ENCODE assay signal across 8 cellular contexts in genomic region chr6:129500958-129501381, GRCh38.
DNase-seq lines count a peak whose midpoint lies in the region; ATAC-seq, FAIRE-seq and TF ChIP-seq lines count a peak whose summit lies in the region.

No MANE protein-coding gene starts in this region.

- POLR2A ChIA-PET in H1 (lab: Charles Lee; ENCODE audit: partially characterized antibody), result no interaction called here

- H2AK5ac ChIP-seq in H1 (ENCODE audit: low read depth, low read length), result no peak overlapping the region

- TF ChIP-seq CTCF in H1 (IDR thresholded peaks at IDR 0.05; ENCODE audit: control extremely low read depth in 1 of 3, insufficient read depth in 1 of 3, low read depth in 1 of 3, low read length in 3 of 3) (peak in 2 of 3 experiments; percentile 30 to 40; a peak in 3 of 4 replicates), gastrocnemius medialis (IDR thresholded peaks at IDR 0.05 in 4 of 5, conservative IDR thresholded peaks at IDR 0.05 in 1 of 5) (peak in 3 of 5 experiments; percentile 7 to 13 (median 9))

- H4K20me1 ChIP-seq in H1 (replicated peaks in 1 of 2; ENCODE audit: control insufficient read depth in 1 of 2, insufficient read depth in 2 of 2, low read length in 2 of 2), result no peaks in the 10 kb centered on the region

- H3K9ac ChIP-seq in H1 (replicated peaks in 1 of 4; ENCODE audit: extremely low read depth in 1 of 4, low read depth in 3 of 4, low read length in 3 of 4), result no peak overlapping the region

- no peaks in the 10 kb centered on the region for H3K79me1 ChIP-seq in H1 (ENCODE audit: low read depth, low read length)

- no peak overlapping the region for H2BK15ac ChIP-seq in H1 (ENCODE audit: low read length)

- 0 out of 2 replicates have a peak overlapping the region, but pooled peaks have one; percentile 14 for H2AFZ ChIP-seq in H1 (ENCODE audit: low read length)

- H3K4me3 ChIP-seq in H1 (ENCODE audit: extremely low read depth in 1 of 4, insufficient read depth in 2 of 4, low read depth in 3 of 4, low read length in 4 of 4) (no peak overlapping the region), gastrocnemius medialis (peak overlapping the region in 1 of 4 donors; percentile 11)

- H3K4ac ChIP-seq in H1 (replicated peaks; ENCODE audit: insufficient read length, low read depth, low read length), result no peak overlapping the region

- H3K4me1 ChIP-seq in H1 (replicated peaks in 1 of 4; ENCODE audit: control insufficient read depth in 3 of 4, insufficient read depth in 4 of 4, low read length in 3 of 4) (peaks cover 4 to 17% (median 11%) of the 10 kb centered on the region in 4 experiments; a peak in 5 of 7 replicates), gastrocnemius medialis (peaks cover 41 to 54% of the 10 kb centered on the region in 2 donors)

- H2BK20ac ChIP-seq in H1 (ENCODE audit: low read length), result no peak overlapping the region

- TF ChIP-seq RAD21 in H1 (IDR thresholded peaks at IDR 0.05 in 1 of 2, conservative IDR thresholded peaks at IDR 0.05 in 1 of 2; ENCODE audit: low read depth in 2 of 2, low read length in 2 of 2), result peak; percentile 10 to 14; a peak in 2 of 4 replicates

- WGBS in H1 (ENCODE audit: extremely low coverage in 1 of 2, insufficient coverage in 1 of 2, insufficient read length in 1 of 2, insufficient replicate concordance in 2 of 2, low coverage in 1 of 2, low lambda C conversion rate in 2 of 2, missing lambda C conversion rate in 1 of 2), 2 experiments, result 87% methylated on average over 10 of the region's 10 CpGs; no CpG with 5 or more reads in 1 of the 2 experiments

- intact Hi-C loops in gastrocnemius medialis (cut with DNase I; ENCODE audit: low total_unique reads), result loop anchor here (2.0 kb wide), 1 partner anchor 14 kb away; no protein-coding TSS in a partner anchor

- H4K5ac ChIP-seq in H1 (ENCODE audit: insufficient read length, low read depth, low read length), result no peak overlapping the region

- H3K27me3 ChIP-seq in H1 (replicated peaks in 1 of 4; ENCODE audit: control insufficient read depth in 3 of 4, extremely low read depth in 1 of 4, insufficient read depth in 3 of 4, low read length in 3 of 4) (no peaks in the 10 kb centered on the region), gastrocnemius medialis (no peaks in the 10 kb centered on the region)

- H3K36me3 ChIP-seq in H1 (ENCODE audit: control insufficient read depth in 2 of 4, insufficient read depth in 4 of 4, low read length in 3 of 4) (no peaks in the 10 kb centered on the region), gastrocnemius medialis (no peaks in the 10 kb centered on the region)

- no peak overlapping the region for H3K23ac ChIP-seq in H1 (ENCODE audit: insufficient read length)

- no peak for TF ChIP-seq EP300 in H1 (IDR thresholded peaks at IDR 0.05; ENCODE audit: borderline replicate concordance in 1 of 2, low read depth in 2 of 2, low read length in 2 of 2)

- H3K27ac ChIP-seq in H1 (ENCODE audit: low read depth, low read length) (no peak overlapping the region), gastrocnemius medialis (peak overlapping the region; percentile 70 to 86 (median 74))

- peak in 1 of 2 donors; percentile 6 for ATAC-seq in gastrocnemius medialis

- no peaks in the 10 kb centered on the region for H3K79me2 ChIP-seq in H1 (ENCODE audit: control insufficient read depth in 1 of 2, insufficient read depth in 2 of 2, low read length in 2 of 2)

- no peak overlapping the region for H2BK120ac ChIP-seq in H1 (replicated peaks; ENCODE audit: low read depth, low read length)

- no peak overlapping the region for H4K91ac ChIP-seq in H1 (replicated peaks; ENCODE audit: insufficient read length, low read length)

- no peak for FAIRE-seq in H1 (lab: Jason Lieb, UNC)

- H3K56ac ChIP-seq in H1 (replicated peaks; ENCODE audit: insufficient read length, low read depth, low read length), result no peak overlapping the region

- H3K18ac ChIP-seq in H1 (ENCODE audit: extremely low read depth, low read length), result no peak overlapping the region

- no peak overlapping the region for H3K14ac ChIP-seq in H1 (ENCODE audit: insufficient read length)

- in situ Hi-C loops in gastrocnemius medialis (cut with MboI; ENCODE audit: low sequenced_read_pairs in 4 of 4), result loop anchor here in 3 of 4 donors (5.0 to 10.0 kb wide), 3 partner anchors 66 to 74 kb away; no protein-coding TSS in a partner anchor

- H2BK12ac ChIP-seq in H1 (ENCODE audit: low read depth, low read length), result no peak overlapping the region

- H4K8ac ChIP-seq in H1 (ENCODE audit: extremely low read depth, insufficient read depth, low read length), result no peak overlapping the region

- TF ChIP-seq POLR2A in H1 (IDR thresholded peaks at IDR 0.05; ENCODE audit: control extremely low read depth in 1 of 2, low read depth in 2 of 2, low read length in 2 of 2) (no peak), gastrocnemius medialis (IDR thresholded peaks at IDR 0.05) (no peak)

- no peaks in the 10 kb centered on the region for H3K9me3 ChIP-seq in H1 (ENCODE audit: insufficient read depth in 2 of 2, low read depth in 1 of 2, low read length in 1 of 2)
- H3K9me3 ChIP-seq in gastrocnemius medialis, result no peaks in the 10 kb centered on the region

- CTCF ChIA-PET in H1 (lab: Charles Lee; ENCODE audit: partially characterized antibody), result interaction anchor here (0.5 to 7.9 kb wide), 29 partner anchors 10 to 1438 kb away, joined by 3 to 180 read pairs (median 4); no protein-coding TSS in a partner anchor

- H3K23me2 ChIP-seq in H1 (ENCODE audit: low read depth, low read length), result no peaks in the 10 kb centered on the region

- no peak overlapping the region for H3K4me2 ChIP-seq in H1 (ENCODE audit: insufficient read depth in 1 of 2, low read depth in 2 of 2, low read length in 2 of 2)

- DNase-seq in DMS53 (lab: John Stamatoyannopoulos, UW) (peak; percentile 47), DMS53 treated with DMSO at 0.1 percent for 48 hours (lab: John Stamatoyannopoulos, UW; ENCODE audit: unreplicated experiment) (no peak), NCI-H69 (lab: John Stamatoyannopoulos, UW) (peak; percentile 42), H1 (ENCODE audit: low read depth in 1 of 2, low spot score in 2 of 2) (no peak), gastrocnemius medialis (no peak), inferior parietal cortex (ENCODE audit: extremely low spot score) (no peak), KG1 (lab: John Stamatoyannopoulos, UW) (no peak)
- DNase-seq in activated naive CD4-positive, alpha-beta T cell treated with Interleukin-2 at 50 U/mL for 16 hours, result no peak

- no peak overlapping the region for H2BK5ac ChIP-seq in H1 (ENCODE audit: low read depth, low read length)

TF ChIP-seq in H1, 55 proteins besides CTCF, POLR2A, EP300 and RAD21:
- no peak for TF ChIP-seq SP4 (IDR thresholded peaks at IDR 0.05; ENCODE audit: low read length)
- no peak for TF ChIP-seq JUN (IDR thresholded peaks at IDR 0.05; ENCODE audit: low read depth, low read length)
- no peak for TF ChIP-seq CEBPB (IDR thresholded peaks at IDR 0.05; ENCODE audit: low read depth, low read length)
- TF ChIP-seq TAF7 (optimal IDR thresholded peaks at IDR 0.05; ENCODE audit: borderline replicate concordance, low read depth, low read length), result no peak
- TF ChIP-seq PHF8 (conservative IDR thresholded peaks at IDR 0.05; ENCODE audit: low read depth, low read length), result no peak
- no peak for TF ChIP-seq SP1 (IDR thresholded peaks at IDR 0.05; ENCODE audit: low read depth, low read length)
- no peak for TF ChIP-seq CBX5 (IDR thresholded peaks at IDR 0.05; ENCODE audit: low read depth, low read length)
- TF ChIP-seq NRF1 (IDR thresholded peaks at IDR 0.05; ENCODE audit: low read depth, low read length), result no peak
- no peak for TF ChIP-seq ATF3 (IDR thresholded peaks at IDR 0.05; ENCODE audit: insufficient read depth, low read depth, low read length)
- TF ChIP-seq EZH2 (IDR thresholded peaks at IDR 0.05; ENCODE audit: low read depth, low read length, severe bottlenecking), result no peak
- TF ChIP-seq FOSL1 (IDR thresholded peaks at IDR 0.05; ENCODE audit: insufficient read depth, low read depth, low read length), result no peak
- TF ChIP-seq SRF (IDR thresholded peaks at IDR 0.05; ENCODE audit: low read depth, low read length), result no peak
- no peak for TF ChIP-seq BRCA1 (IDR thresholded peaks at IDR 0.05; ENCODE audit: low read depth, low read length)
- no peak for TF ChIP-seq SIX5 (IDR thresholded peaks at IDR 0.05; ENCODE audit: low read depth, low read length)
- no peak for TF ChIP-seq SAP30 (IDR thresholded peaks at IDR 0.05; ENCODE audit: insufficient read depth, insufficient replicate concordance, low read length)

Comparison
In these comparisons a context has a peak if more than half of its experiments do, and no peak if none do; other contexts are left out.
1. DNase-seq: peak in DMS53 (single experiment) and NCI-H69 (single experiment); none in DMS53 treated with DMSO at 0.1 percent for 48 hours (single experiment), H1 (0 of 2), gastrocnemius medialis (0 of 2), inferior parietal cortex (single experiment), activated naive CD4-positive, alpha-beta T cell treated with Interleukin-2 at 50 U/mL for 16 hours (single experiment) and KG1 (single experiment).